In the genomic region with DNA sequence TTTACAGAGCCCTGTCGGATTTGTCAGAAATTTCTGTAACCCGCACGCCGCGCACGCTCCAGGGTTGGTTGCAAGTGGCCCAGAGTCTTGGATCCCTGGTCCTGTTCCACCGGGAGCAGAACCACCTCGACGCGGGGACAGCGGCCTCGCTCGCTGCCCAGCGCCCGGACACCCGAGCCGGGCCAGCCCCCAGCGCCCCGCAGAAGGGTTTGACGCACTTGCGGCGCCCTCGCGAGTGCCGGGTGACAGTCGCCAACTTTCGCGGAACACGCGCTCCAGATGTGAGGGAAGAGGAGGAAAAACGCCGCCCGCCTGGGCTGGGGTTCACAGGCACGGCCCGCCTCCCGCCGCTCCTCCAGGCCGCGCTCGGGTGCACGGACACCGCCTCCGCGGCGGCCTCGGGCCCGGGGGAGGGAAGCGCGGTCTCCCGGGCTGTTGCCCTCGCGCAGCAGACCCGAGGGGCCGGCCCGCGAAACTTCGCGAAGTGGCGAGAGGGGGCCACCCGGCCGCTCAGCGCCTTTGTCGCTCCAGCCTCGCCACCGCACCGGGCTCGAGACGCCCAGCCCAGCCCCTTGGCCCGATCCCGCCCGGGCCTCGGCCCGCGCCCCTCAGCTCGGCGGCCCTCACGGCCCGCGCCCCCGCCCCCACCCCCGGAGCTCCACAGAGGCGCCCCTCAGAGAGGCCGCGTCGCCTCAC, we compare ENCODE assay signal across 1 cellular context.
TF ChIP-seq lines count a peak whose summit lies in the region.

No MANE protein-coding gene starts in this region.

TF ChIP-seq in HepG2, 621 proteins besides CTCF, POLR2A, EP300 and RAD21 (continued from another document and continues in another):
- TF ChIP-seq, protein P1, sequence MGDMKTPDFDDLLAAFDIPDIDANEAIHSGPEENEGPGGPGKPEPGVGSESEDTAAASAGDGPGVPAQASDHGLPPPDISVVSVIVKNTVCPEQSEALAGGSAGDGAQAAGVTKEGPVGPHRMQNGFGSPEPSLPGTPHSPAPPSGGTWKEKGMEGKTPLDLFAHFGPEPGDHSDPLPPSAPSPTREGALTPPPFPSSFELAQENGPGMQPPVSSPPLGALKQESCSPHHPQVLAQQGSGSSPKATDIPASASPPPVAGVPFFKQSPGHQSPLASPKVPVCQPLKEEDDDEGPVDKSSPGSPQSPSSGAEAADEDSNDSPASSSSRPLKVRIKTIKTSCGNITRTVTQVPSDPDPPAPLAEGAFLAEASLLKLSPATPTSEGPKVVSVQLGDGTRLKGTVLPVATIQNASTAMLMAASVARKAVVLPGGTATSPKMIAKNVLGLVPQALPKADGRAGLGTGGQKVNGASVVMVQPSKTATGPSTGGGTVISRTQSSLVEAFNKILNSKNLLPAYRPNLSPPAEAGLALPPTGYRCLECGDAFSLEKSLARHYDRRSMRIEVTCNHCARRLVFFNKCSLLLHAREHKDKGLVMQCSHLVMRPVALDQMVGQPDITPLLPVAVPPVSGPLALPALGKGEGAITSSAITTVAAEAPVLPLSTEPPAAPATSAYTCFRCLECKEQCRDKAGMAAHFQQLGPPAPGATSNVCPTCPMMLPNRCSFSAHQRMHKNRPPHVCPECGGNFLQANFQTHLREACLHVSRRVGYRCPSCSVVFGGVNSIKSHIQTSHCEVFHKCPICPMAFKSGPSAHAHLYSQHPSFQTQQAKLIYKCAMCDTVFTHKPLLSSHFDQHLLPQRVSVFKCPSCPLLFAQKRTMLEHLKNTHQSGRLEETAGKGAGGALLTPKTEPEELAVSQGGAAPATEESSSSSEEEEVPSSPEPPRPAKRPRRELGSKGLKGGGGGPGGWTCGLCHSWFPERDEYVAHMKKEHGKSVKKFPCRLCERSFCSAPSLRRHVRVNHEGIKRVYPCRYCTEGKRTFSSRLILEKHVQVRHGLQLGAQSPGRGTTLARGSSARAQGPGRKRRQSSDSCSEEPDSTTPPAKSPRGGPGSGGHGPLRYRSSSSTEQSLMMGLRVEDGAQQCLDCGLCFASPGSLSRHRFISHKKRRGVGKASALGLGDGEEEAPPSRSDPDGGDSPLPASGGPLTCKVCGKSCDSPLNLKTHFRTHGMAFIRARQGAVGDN (CRISPR knock-in tag; IDR thresholded peaks at IDR 0.05): peak; percentile 67
- TF ChIP-seq ZZZ3 (CRISPR knock-in tag; IDR thresholded peaks at IDR 0.05; ENCODE audit: borderline replicate concordance): no peak
- no peak for TF ChIP-seq HMG20A (CRISPR knock-in tag; IDR thresholded peaks at IDR 0.05; ENCODE audit: borderline replicate concordance)
- TF ChIP-seq, protein P2, sequence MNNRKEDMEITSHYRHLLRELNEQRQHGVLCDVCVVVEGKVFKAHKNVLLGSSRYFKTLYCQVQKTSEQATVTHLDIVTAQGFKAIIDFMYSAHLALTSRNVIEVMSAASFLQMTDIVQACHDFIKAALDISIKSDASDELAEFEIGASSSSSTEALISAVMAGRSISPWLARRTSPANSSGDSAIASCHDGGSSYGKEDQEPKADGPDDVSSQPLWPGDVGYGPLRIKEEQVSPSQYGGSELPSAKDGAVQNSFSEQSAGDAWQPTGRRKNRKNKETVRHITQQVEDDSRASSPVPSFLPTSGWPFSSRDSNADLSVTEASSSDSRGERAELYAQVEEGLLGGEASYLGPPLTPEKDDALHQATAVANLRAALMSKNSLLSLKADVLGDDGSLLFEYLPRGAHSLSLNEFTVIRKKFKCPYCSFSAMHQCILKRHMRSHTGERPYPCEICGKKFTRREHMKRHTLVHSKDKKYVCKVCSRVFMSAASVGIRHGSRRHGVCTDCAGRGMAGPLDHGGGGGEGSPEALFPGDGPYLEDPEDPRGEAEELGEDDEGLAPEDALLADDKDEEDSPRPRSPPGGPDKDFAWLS (CRISPR knock-in tag; IDR thresholded peaks at IDR 0.05; ENCODE audit: borderline replicate concordance): no peak
- no peak for TF ChIP-seq ZNF484 (CRISPR knock-in tag; IDR thresholded peaks at IDR 0.05; ENCODE audit: borderline replicate concordance, low read depth)
- peak; percentile 48 for TF ChIP-seq AGO2 (optimal IDR thresholded peaks at IDR 0.05; ENCODE audit: low read depth, low read length)
- 0 out of 2 replicates have a peak, but pooled peaks have one; percentile 26 for TF ChIP-seq ATF7-NPFF (CRISPR knock-in tag; IDR thresholded peaks at IDR 0.05; ENCODE audit: low read depth)
- no peak for TF ChIP-seq ZNF224 (CRISPR knock-in tag; IDR thresholded peaks at IDR 0.05)
- peak; percentile 79 for TF ChIP-seq ZFY (CRISPR knock-in tag; IDR thresholded peaks at IDR 0.05)
- TF ChIP-seq ZNF225 (CRISPR knock-in tag; IDR thresholded peaks at IDR 0.05): no peak
- TF ChIP-seq ZNF737 (CRISPR knock-in tag; IDR thresholded peaks at IDR 0.05; ENCODE audit: borderline replicate concordance): no peak
- no peak for TF ChIP-seq KDM4B (CRISPR knock-in tag; IDR thresholded peaks at IDR 0.05)
- TF ChIP-seq, protein P3, sequence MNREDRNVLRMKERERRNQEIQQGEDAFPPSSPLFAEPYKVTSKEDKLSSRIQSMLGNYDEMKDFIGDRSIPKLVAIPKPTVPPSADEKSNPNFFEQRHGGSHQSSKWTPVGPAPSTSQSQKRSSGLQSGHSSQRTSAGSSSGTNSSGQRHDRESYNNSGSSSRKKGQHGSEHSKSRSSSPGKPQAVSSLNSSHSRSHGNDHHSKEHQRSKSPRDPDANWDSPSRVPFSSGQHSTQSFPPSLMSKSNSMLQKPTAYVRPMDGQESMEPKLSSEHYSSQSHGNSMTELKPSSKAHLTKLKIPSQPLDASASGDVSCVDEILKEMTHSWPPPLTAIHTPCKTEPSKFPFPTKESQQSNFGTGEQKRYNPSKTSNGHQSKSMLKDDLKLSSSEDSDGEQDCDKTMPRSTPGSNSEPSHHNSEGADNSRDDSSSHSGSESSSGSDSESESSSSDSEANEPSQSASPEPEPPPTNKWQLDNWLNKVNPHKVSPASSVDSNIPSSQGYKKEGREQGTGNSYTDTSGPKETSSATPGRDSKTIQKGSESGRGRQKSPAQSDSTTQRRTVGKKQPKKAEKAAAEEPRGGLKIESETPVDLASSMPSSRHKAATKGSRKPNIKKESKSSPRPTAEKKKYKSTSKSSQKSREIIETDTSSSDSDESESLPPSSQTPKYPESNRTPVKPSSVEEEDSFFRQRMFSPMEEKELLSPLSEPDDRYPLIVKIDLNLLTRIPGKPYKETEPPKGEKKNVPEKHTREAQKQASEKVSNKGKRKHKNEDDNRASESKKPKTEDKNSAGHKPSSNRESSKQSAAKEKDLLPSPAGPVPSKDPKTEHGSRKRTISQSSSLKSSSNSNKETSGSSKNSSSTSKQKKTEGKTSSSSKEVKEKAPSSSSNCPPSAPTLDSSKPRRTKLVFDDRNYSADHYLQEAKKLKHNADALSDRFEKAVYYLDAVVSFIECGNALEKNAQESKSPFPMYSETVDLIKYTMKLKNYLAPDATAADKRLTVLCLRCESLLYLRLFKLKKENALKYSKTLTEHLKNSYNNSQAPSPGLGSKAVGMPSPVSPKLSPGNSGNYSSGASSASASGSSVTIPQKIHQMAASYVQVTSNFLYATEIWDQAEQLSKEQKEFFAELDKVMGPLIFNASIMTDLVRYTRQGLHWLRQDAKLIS (CRISPR knock-in tag; IDR thresholded peaks at IDR 0.05): no peak
- TF ChIP-seq, protein P4, sequence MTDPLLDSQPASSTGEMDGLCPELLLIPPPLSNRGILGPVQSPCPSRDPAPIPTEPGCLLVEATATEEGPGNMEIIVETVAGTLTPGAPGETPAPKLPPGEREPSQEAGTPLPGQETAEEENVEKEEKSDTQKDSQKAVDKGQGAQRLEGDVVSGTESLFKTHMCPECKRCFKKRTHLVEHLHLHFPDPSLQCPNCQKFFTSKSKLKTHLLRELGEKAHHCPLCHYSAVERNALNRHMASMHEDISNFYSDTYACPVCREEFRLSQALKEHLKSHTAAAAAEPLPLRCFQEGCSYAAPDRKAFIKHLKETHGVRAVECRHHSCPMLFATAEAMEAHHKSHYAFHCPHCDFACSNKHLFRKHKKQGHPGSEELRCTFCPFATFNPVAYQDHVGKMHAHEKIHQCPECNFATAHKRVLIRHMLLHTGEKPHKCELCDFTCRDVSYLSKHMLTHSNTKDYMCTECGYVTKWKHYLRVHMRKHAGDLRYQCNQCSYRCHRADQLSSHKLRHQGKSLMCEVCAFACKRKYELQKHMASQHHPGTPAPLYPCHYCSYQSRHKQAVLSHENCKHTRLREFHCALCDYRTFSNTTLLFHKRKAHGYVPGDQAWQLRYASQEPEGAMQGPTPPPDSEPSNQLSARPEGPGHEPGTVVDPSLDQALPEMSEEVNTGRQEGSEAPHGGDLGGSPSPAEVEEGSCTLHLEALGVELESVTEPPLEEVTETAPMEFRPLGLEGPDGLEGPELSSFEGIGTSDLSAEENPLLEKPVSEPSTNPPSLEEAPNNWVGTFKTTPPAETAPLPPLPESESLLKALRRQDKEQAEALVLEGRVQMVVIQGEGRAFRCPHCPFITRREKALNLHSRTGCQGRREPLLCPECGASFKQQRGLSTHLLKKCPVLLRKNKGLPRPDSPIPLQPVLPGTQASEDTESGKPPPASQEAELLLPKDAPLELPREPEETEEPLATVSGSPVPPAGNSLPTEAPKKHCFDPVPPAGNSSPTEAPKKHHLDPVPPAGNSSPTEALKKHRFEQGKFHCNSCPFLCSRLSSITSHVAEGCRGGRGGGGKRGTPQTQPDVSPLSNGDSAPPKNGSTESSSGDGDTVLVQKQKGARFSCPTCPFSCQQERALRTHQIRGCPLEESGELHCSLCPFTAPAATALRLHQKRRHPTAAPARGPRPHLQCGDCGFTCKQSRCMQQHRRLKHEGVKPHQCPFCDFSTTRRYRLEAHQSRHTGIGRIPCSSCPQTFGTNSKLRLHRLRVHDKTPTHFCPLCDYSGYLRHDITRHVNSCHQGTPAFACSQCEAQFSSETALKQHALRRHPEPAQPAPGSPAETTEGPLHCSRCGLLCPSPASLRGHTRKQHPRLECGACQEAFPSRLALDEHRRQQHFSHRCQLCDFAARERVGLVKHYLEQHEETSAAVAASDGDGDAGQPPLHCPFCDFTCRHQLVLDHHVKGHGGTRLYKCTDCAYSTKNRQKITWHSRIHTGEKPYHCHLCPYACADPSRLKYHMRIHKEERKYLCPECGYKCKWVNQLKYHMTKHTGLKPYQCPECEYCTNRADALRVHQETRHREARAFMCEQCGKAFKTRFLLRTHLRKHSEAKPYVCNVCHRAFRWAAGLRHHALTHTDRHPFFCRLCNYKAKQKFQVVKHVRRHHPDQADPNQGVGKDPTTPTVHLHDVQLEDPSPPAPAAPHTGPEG (CRISPR knock-in tag; IDR thresholded peaks at IDR 0.05): peak; percentile 34; the same call in 1 of the 2 replicates
- no peak for TF ChIP-seq NCOA1 (CRISPR knock-in tag; IDR thresholded peaks at IDR 0.05)
- no peak for TF ChIP-seq ERF (CRISPR knock-in tag; IDR thresholded peaks at IDR 0.05)
- TF ChIP-seq, protein P5, sequence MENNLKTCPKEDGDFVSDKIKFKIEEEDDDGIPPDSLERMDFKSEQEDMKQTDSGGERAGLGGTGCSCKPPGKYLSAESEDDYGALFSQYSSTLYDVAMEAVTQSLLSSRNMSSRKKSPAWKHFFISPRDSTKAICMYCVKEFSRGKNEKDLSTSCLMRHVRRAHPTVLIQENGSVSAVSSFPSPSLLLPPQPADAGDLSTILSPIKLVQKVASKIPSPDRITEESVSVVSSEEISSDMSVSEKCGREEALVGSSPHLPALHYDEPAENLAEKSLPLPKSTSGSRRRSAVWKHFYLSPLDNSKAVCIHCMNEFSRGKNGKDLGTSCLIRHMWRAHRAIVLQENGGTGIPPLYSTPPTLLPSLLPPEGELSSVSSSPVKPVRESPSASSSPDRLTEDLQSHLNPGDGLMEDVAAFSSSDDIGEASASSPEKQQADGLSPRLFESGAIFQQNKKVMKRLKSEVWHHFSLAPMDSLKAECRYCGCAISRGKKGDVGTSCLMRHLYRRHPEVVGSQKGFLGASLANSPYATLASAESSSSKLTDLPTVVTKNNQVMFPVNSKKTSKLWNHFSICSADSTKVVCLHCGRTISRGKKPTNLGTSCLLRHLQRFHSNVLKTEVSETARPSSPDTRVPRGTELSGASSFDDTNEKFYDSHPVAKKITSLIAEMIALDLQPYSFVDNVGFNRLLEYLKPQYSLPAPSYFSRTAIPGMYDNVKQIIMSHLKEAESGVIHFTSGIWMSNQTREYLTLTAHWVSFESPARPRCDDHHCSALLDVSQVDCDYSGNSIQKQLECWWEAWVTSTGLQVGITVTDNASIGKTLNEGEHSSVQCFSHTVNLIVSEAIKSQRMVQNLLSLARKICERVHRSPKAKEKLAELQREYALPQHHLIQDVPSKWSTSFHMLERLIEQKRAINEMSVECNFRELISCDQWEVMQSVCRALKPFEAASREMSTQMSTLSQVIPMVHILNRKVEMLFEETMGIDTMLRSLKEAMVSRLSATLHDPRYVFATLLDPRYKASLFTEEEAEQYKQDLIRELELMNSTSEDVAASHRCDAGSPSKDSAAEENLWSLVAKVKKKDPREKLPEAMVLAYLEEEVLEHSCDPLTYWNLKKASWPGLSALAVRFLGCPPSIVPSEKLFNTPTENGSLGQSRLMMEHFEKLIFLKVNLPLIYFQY (CRISPR knock-in tag; IDR thresholded peaks at IDR 0.05; ENCODE audit: borderline replicate concordance): 0 out of 2 replicates have a peak, but pooled peaks have one; percentile 13
- no peak for TF ChIP-seq ZNF382 (CRISPR knock-in tag; IDR thresholded peaks at IDR 0.05; ENCODE audit: borderline replicate concordance)
- 0 out of 2 replicates have a peak, but pooled peaks have one; percentile 32 for TF ChIP-seq ZNF761 (CRISPR knock-in tag; conservative IDR thresholded peaks at IDR 0.05)
- TF ChIP-seq NFKB2 (CRISPR knock-in tag; IDR thresholded peaks at IDR 0.05; ENCODE audit: borderline replicate concordance): no peak; the same call in 1 of the 2 replicates
- TF ChIP-seq FOXA1 (IDR thresholded peaks at IDR 0.05): no peak
- TF ChIP-seq FOXA1 (CRISPR knock-in tag; IDR thresholded peaks at IDR 0.05): no peak
- TF ChIP-seq RBFOX2 (IDR thresholded peaks at IDR 0.05; ENCODE audit: low read depth, low read length): peak; percentile 61
- TF ChIP-seq ZNF251 (CRISPR knock-in tag; IDR thresholded peaks at IDR 0.05): no peak
- no peak for TF ChIP-seq ZIK1 (CRISPR knock-in tag; IDR thresholded peaks at IDR 0.05; ENCODE audit: borderline replicate concordance, low read depth)
- TF ChIP-seq, protein P6, sequence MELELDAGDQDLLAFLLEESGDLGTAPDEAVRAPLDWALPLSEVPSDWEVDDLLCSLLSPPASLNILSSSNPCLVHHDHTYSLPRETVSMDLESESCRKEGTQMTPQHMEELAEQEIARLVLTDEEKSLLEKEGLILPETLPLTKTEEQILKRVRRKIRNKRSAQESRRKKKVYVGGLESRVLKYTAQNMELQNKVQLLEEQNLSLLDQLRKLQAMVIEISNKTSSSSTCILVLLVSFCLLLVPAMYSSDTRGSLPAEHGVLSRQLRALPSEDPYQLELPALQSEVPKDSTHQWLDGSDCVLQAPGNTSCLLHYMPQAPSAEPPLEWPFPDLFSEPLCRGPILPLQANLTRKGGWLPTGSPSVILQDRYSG (CRISPR knock-in tag; IDR thresholded peaks at IDR 0.05): no peak
- TF ChIP-seq, protein P7, sequence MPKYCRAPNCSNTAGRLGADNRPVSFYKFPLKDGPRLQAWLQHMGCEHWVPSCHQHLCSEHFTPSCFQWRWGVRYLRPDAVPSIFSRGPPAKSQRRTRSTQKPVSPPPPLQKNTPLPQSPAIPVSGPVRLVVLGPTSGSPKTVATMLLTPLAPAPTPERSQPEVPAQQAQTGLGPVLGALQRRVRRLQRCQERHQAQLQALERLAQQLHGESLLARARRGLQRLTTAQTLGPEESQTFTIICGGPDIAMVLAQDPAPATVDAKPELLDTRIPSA (CRISPR knock-in tag; IDR thresholded peaks at IDR 0.05; ENCODE audit: borderline replicate concordance): 0 out of 2 replicates have a peak, but pooled peaks have one; percentile 5
- no peak for TF ChIP-seq MAZ (IDR thresholded peaks at IDR 0.05; ENCODE audit: borderline replicate concordance, low read depth, low read length)
- TF ChIP-seq MAZ (CRISPR knock-in tag; IDR thresholded peaks at IDR 0.05; ENCODE audit: low read depth): no peak
- TF ChIP-seq TP53 (CRISPR knock-in tag; conservative IDR thresholded peaks at IDR 0.05): no peak
- no peak for TF ChIP-seq IKZF4 (CRISPR knock-in tag; IDR thresholded peaks at IDR 0.05; ENCODE audit: borderline replicate concordance, low read depth, not compliant biosample characterization)
- TF ChIP-seq SP5 (CRISPR knock-in tag; IDR thresholded peaks at IDR 0.05; ENCODE audit: borderline replicate concordance, low read depth): no peak
- no peak for TF ChIP-seq POLR2AphosphoS2 (IDR thresholded peaks at IDR 0.05; ENCODE audit: low read depth, low read length)
- TF ChIP-seq ZNF670 (CRISPR knock-in tag; IDR thresholded peaks at IDR 0.05; ENCODE audit: borderline replicate concordance): 0 out of 2 replicates have a peak, but pooled peaks have one; percentile 9
